ENCODE assay signal across 16 cellular contexts in the genomic region with DNA sequence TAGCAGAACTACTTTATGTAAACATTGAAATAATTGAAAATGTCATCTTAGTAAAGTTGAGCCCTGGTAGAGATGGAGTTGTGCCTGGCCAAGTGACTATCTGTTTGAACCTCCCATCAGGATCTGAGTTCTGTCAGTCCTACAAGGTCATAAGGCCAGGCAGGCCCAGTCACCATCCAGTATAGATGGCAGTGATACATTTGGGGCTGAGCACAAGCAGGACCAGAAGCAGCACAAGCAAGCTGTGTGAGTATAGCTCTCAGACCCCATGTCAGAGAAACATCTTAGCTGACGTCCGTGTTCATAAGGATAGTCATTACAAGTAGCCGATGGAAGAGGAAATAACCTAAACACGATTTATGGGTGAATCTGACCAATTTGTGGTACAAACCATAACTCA. TPM values are rescaled to one million over a fixed set of nuclear protein-coding genes. Genes with fewer than 3 reads are reported as not detected.
DNase-seq lines count a peak whose midpoint lies in the region; ATAC-seq and TF ChIP-seq lines count a peak whose summit lies in the region.
"Had no signal": no experiment of that assay in that cellular context is flagged by ENCODE, and none has a peak within 500 bp of the region (broad histone marks: within the 10 kb centered on the region; RNA-seq: fewer than 3 reads in every experiment).

No MANE protein-coding gene starts in this region.

- H3K4me3 ChIP-seq in heart right ventricle, result no peak overlapping the region
- H3K4me3 ChIP-seq: BLaER1 had no signal

- H3K9me3 ChIP-seq in heart right ventricle, result no peaks in the 10 kb centered on the region
- H3K9me3 ChIP-seq: BLaER1, Caco-2 had no signal

- peaks cover 2 to 38% (median 14%) of the 10 kb centered on the region in 9 donors for H3K4me1 ChIP-seq in heart right ventricle
- H3K4me1 ChIP-seq: BLaER1 had no signal

- WGBS in heart right ventricle, 2 donors, result 69 to 74% methylated on average over 4 of the region's 4 CpGs

- H3K36me3 ChIP-seq in heart right ventricle, result no peaks in the 10 kb centered on the region
- H3K36me3 ChIP-seq: BLaER1 had no signal

- H3K27ac ChIP-seq in heart right ventricle, result peak overlapping the region in 9 of 10 donors; percentile 17 to 80 (median 69)
- H3K27ac ChIP-seq: BLaER1 had no signal

- intact Hi-C loops in Right ventricle myocardium superior (cut with DNase I) (no loop called here), cardiac septum (cut with DNase I) (no loop called here), heart right ventricle (cut with DNase I) (no loop called here)

- no peaks in the 10 kb centered on the region for H3K27me3 ChIP-seq in heart right ventricle
- H3K27me3 ChIP-seq: BLaER1 had no signal

- no peak for DNase-seq in Right ventricle myocardium superior
- DNase-seq in cardiac septum (ENCODE audit: low spot score), result no peak
- DNase-seq in heart right ventricle, result no peak
- peak; percentile 6 for DNase-seq in left kidney (ENCODE audit: low read depth, low spot score)
- no peak for DNase-seq in LoVo (ENCODE audit: low spot score)
- DNase-seq in NCI-H1048 (lab: John Stamatoyannopoulos, UW), result no peak
- no peak for DNase-seq in activated CD8-positive, alpha-beta memory T cell treated with anti-CD3 and anti-CD28 coated beads, Interleukin-2, amount 50 U/mL, for 4 hours
- DNase-seq: 8988T; AML-193; Caco-2; CD8-positive, alpha-beta memory T cell; DND-41; GDM1; GOT3; H9 had no signal

- no peak for TF ChIP-seq CTCF in heart right ventricle (IDR thresholded peaks at IDR 0.05)

- ATAC-seq in Right ventricle myocardium superior (ENCODE audit: poor library complexity), result peak; percentile 36
- ATAC-seq in heart right ventricle, result peak in 5 of 8 donors; percentile 28 to 73 (median 59)

RNA-seq across cellular contexts. Expression of a gene that starts 44.5 kb away (rescaled TPM):
- total RNA-seq in Right ventricle myocardium superior (53.0 TPM), cardiac septum (75.3 TPM), heart right ventricle (10 to 100 TPM; 54.1 to 77.7 (median 60.2) TPM)
- 10 to 100 TPM; 22.6 to 49.0 TPM for polyA plus RNA-seq in heart right ventricle
